12 cellular contexts compared by ENCODE assay signal in the genomic region with DNA sequence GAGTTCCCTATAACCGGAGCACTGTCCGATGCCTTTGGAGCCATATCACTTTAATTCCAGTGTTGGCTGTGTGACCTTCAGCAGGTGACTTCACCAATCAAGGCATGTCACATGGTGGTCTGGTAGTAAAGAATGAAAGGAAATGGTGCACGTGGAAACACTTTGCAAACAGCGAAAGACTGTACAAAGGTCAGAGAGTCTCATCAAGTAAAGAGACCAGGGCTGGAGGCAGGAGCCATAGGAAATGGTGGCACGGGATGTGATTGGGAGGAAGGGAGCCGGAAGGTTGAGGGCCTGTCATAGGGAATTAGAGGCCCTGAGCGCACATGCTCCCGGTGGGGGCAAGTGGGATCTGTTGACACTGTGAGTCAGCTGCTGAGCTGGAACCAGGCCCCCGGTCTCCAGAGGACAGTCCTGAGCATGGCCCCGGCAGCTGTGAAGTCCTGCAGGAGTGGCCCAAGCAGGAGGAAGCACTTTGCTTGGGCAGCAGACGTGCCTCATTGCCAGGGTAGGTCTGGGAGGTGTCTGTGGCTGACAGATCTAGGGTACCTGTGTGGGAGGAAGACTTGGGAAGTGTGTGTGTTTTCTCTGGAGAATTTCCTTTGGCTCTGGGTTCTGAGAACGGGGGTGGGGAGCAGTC. TPM values are rescaled to one million over a fixed set of nuclear protein-coding genes. Genes with fewer than 3 reads are reported as not detected.
DNase-seq lines count a peak whose midpoint lies in the region; ATAC-seq, FAIRE-seq and TF ChIP-seq lines count a peak whose summit lies in the region.
"Had no signal": no experiment of that assay in that cellular context is flagged by ENCODE, and none has a peak within 500 bp of the region (broad histone marks: within the 10 kb centered on the region; RNA-seq: fewer than 3 reads in every experiment).

No MANE protein-coding gene starts in this region.

- H3K27me3 Mint-ChIP-seq in activated T-cell treated with anti-CD3 and anti-CD28 coated beads, Interleukin-2, amount 50 U/mL, for 4 hours (ENCODE audit: low read depth), result peaks cover 33% of the 10 kb centered on the region
- H3K27me3 Mint-ChIP-seq in WTC11 (ENCODE audit: low read depth) (peaks cover 8% of the 10 kb centered on the region), HFFc6 (ENCODE audit: insufficient read depth) (peaks cover 30% of the 10 kb centered on the region)

- CTCF ChIA-PET in WTC11 (lab: Charles Lee), result interaction anchor here (0.6 to 2.1 kb wide), 6 partner anchors 11 to 290 kb away, joined by 3 to 18 read pairs (median 6); a partner anchor contains a TSS

- 54 to 69% (median 58%) methylated on average over 12 of the region's 12 CpGs for WGBS in stomach, 5 donors

- no peak overlapping the region for H3K27ac ChIP-seq in stomach
- H3K27ac ChIP-seq: lower lobe of right lung, SK-N-MC, spleen had no signal

- no peak for DNase-seq in activated T-cell treated with anti-CD3 and anti-CD28 coated beads, Interleukin-2, amount 50 U/mL, for 4 hours
- DNase-seq in activated T-cell treated with anti-CD3 and anti-CD28 coated beads, Interleukin-2, amount 50 U/mL, for 1 hour, result no peak
- DNase-seq in WTC11 (ENCODE audit: low spot score) (no peak), stomach (peak; percentile 33), HFFc6 (no peak), frontal cortex (ENCODE audit: low spot score in 2 of 2) (no peak)
- no peak for DNase-seq in activated CD4-positive, CD25-positive, alpha-beta regulatory T cell treated with anti-CD3 and anti-CD28 coated beads, Interleukin-2, amount 50 U/mL, for 72 hours
- DNase-seq: anterior cingulate cortex, lower lobe of right lung, spleen had no signal

- no peak overlapping the region for H3K4me3 ChIP-seq in stomach
- H3K4me3 ChIP-seq: lower lobe of right lung, SK-N-MC had no signal

- peaks cover 26 to 53% (median 43%) of the 10 kb centered on the region in 4 donors for H3K4me1 ChIP-seq in stomach

- peaks cover 4% of the 10 kb centered on the region for H3K4me1 Mint-ChIP-seq in activated T-cell treated with anti-CD3 and anti-CD28 coated beads, Interleukin-2, amount 50 U/mL, for 4 hours (ENCODE audit: low read depth)
- H3K4me1 Mint-ChIP-seq in WTC11, result peaks cover 15% of the 10 kb centered on the region
- peaks cover 10% of the 10 kb centered on the region; the same call in 1 of the 2 replicates for H3K4me1 Mint-ChIP-seq in HFFc6 (ENCODE audit: low read depth)

- no peak for TF ChIP-seq POLR2A in stomach (IDR thresholded peaks at IDR 0.05)

- intact Hi-C loops in stomach (cut with DNase I; ENCODE audit: low total_unique reads), result no loop called here

- ATAC-seq in activated T-cell treated with anti-CD3 and anti-CD28 coated beads, Interleukin-2, amount 50 U/mL, for 4 hours, result no peak
- no peak for ATAC-seq in WTC11
- ATAC-seq: lower lobe of right lung had no signal

- H3K27me3 ChIP-seq in stomach, result peaks cover 0 to 58% (median 0%) of the 10 kb centered on the region in 3 donors

- TF ChIP-seq EP300 in stomach (IDR thresholded peaks at IDR 0.05), result no peak

- no peaks in the 10 kb centered on the region for H3K9me3 Mint-ChIP-seq in activated T-cell treated with anti-CD3 and anti-CD28 coated beads, Interleukin-2, amount 50 U/mL, for 4 hours
- H3K9me3 Mint-ChIP-seq in WTC11, result no peaks in the 10 kb centered on the region
- no peaks in the 10 kb centered on the region for H3K9me3 Mint-ChIP-seq in HFFc6

- peak overlapping the region; percentile 67 for H3K4me3 Mint-ChIP-seq in activated T-cell treated with anti-CD3 and anti-CD28 coated beads, Interleukin-2, amount 50 U/mL, for 4 hours
- H3K4me3 Mint-ChIP-seq in WTC11, result no peak overlapping the region
- H3K4me3 Mint-ChIP-seq in HFFc6, result no peak overlapping the region

- no peak for TF ChIP-seq CTCF in WTC11 (IDR thresholded peaks at IDR 0.05)
- TF ChIP-seq CTCF in stomach (IDR thresholded peaks at IDR 0.05), result no peak
- no peak for TF ChIP-seq CTCF in HFFc6 (IDR thresholded peaks at IDR 0.05)

- peak; percentile 21 for FAIRE-seq in islet of Langerhans (lab: Jason Lieb, UNC)
- FAIRE-seq in frontal cortex (lab: Jason Lieb, UNC), result no peak

- POLR2A ChIA-PET in WTC11 (lab: Charles Lee), result no interaction called here

- no peaks in the 10 kb centered on the region for H3K36me3 Mint-ChIP-seq in activated T-cell treated with anti-CD3 and anti-CD28 coated beads, Interleukin-2, amount 50 U/mL, for 4 hours (ENCODE audit: insufficient read depth)
- H3K36me3 Mint-ChIP-seq in WTC11 (no peaks in the 10 kb centered on the region), HFFc6 (ENCODE audit: low read depth) (no peaks in the 10 kb centered on the region)

- no peaks in the 10 kb centered on the region for H3K9me3 ChIP-seq in stomach
- H3K9me3 ChIP-seq: lower lobe of right lung, spleen had no signal

- no peaks in the 10 kb centered on the region for H3K36me3 ChIP-seq in stomach
- H3K36me3 ChIP-seq: lower lobe of right lung, spleen had no signal

- H3K27ac Mint-ChIP-seq in WTC11, result no peak overlapping the region
- H3K27ac Mint-ChIP-seq in HFFc6, result no peak overlapping the region

TF ChIP-seq in WTC11, 78 proteins besides CTCF, POLR2A, EP300 and RAD21:
- TF ChIP-seq GABPB1 (CRISPR knock-in tag; IDR thresholded peaks at IDR 0.05) (peak; percentile 83), MXD4 (CRISPR knock-in tag; IDR thresholded peaks at IDR 0.05; ENCODE audit: borderline replicate concordance) (no peak), ATF1 (CRISPR knock-in tag; IDR thresholded peaks at IDR 0.05) (no peak)

RNA-seq across cellular contexts. Expression of a gene that starts 2.0 kb away (rescaled TPM):
- under 1 TPM; 0.20 to 0.35 (median 0.21) TPM for total RNA-seq in activated T-cell treated with anti-CD3 and anti-CD28 coated beads, Interleukin-2, amount 50 U/mL, for 4 hours
- total RNA-seq in WTC11 (2021) (3.1 to 3.4 TPM (median 3.4 TPM) in 3 replicates), stomach (10 to 100 TPM in 1 of 5 donors, 1 to 10 TPM in 2, under 1 TPM in 2; under 0.01 to 27.2 (median 1.3) TPM), frontal cortex (4.9 TPM)
- polyA plus RNA-seq in stomach, result 1 to 10 TPM in 1 of 3 donors, under 1 TPM in 2; 0.15 to 3.2 (median 0.75) TPM
- 1 to 10 TPM; 2.4 to 4.2 (median 3.3) TPM for total RNA-seq in HFFc6 (2021; fragmentation: NEBNext Ultra II Directional; extraction: Animal tissue kit (Norgen Biotek cat#: 25700))
